13 cellular contexts compared by ENCODE assay signal in genomic region chr11:34235189-34235588, GRCh38.
A peak's percentile ranks its signal among the peaks of the same experiment; 100 is the strongest.
DNase-seq lines count a peak whose midpoint lies in the region; ATAC-seq lines count a peak whose summit lies in the region.
"Had no signal": no experiment of that assay in that cellular context is flagged by ENCODE, and none has a peak within 500 bp of the region (broad histone marks: within the 10 kb centered on the region; RNA-seq: fewer than 3 reads in every experiment).

No MANE protein-coding gene starts in this region.

- peak overlapping the region; percentile 84 for H3K27ac Mint-ChIP-seq in activated CD8-positive, alpha-beta memory T cell treated with anti-CD3 and anti-CD28 coated beads, Interleukin-2, amount 10 ng/mL, durations not matched to agents 7 days and 5 days
- H3K27ac Mint-ChIP-seq in T-helper 1 cell treated with Interleukin-12 subunit alpha and Interleukin-12 subunit beta and Interleukin-4 antibody, amounts not matched to agents 30 μg/mL and 1 μg/mL, for 36 hours, result peak overlapping the region; percentile 69
- H3K27ac Mint-ChIP-seq in stimulated activated memory B cell treated with anti-CD40 and anti-IgM and Interleukin-4, amounts not matched to agents 10 μg/mL and 1 μg/mL and 100 μg/mL, for 72 hours, result peak overlapping the region; percentile 95

- no peaks in the 10 kb centered on the region for H3K9me3 Mint-ChIP-seq in activated CD8-positive, alpha-beta memory T cell treated with anti-CD3 and anti-CD28 coated beads, Interleukin-2, amount 10 ng/mL, durations not matched to agents 7 days and 5 days (ENCODE audit: low read depth)
- no peaks in the 10 kb centered on the region for H3K9me3 Mint-ChIP-seq in T-helper 1 cell treated with Interleukin-12 subunit alpha and Interleukin-12 subunit beta and Interleukin-4 antibody, amounts not matched to agents 30 μg/mL and 1 μg/mL, for 36 hours
- H3K9me3 Mint-ChIP-seq in stimulated activated memory B cell treated with anti-CD40 and anti-IgM and Interleukin-4, amounts not matched to agents 10 μg/mL and 1 μg/mL and 100 μg/mL, for 72 hours, result no peaks in the 10 kb centered on the region

- no peak overlapping the region for H3K23ac ChIP-seq in trophoblast cell (ENCODE audit: low read length)

- H2BK5ac ChIP-seq in trophoblast cell (ENCODE audit: low read depth, low read length, poor library complexity), result no peak overlapping the region

- H3K27ac ChIP-seq in trophoblast cell (ENCODE audit: low read depth, low read length), result no peak overlapping the region

- WGBS in trophoblast cell (ENCODE audit: extremely low coverage, insufficient coverage, insufficient read length), result no CpG with 5 or more reads among the region's 4 CpGs

- H2AK5ac ChIP-seq in trophoblast cell (ENCODE audit: low read length), result no peak overlapping the region

- peak; percentile 76 for ATAC-seq in activated CD8-positive, alpha-beta memory T cell treated with anti-CD3 and anti-CD28 coated beads, Interleukin-2, amount 10 ng/mL, durations not matched to agents 7 days and 5 days
- ATAC-seq in HG02610 (IDR thresholded peaks at IDR 0.05; ENCODE audit: unreplicated experiment) (peak; percentile 49), left lobe of liver (no peak)
- no peak for ATAC-seq in stimulated activated memory B cell treated with anti-CD40 and anti-IgM and Interleukin-4, amounts not matched to agents 10 μg/mL and 1 μg/mL and 100 μg/mL, for 72 hours

- H2BK12ac ChIP-seq in trophoblast cell (ENCODE audit: low read length), result no peak overlapping the region

- no peak overlapping the region for H2BK120ac ChIP-seq in trophoblast cell (ENCODE audit: insufficient read depth, low read length, poor library complexity)

- H3K36me3 Mint-ChIP-seq in activated CD8-positive, alpha-beta memory T cell treated with anti-CD3 and anti-CD28 coated beads, Interleukin-2, amount 10 ng/mL, durations not matched to agents 7 days and 5 days, result no peaks in the 10 kb centered on the region
- peaks cover 1% of the 10 kb centered on the region for H3K36me3 Mint-ChIP-seq in T-helper 1 cell treated with Interleukin-12 subunit alpha and Interleukin-12 subunit beta and Interleukin-4 antibody, amounts not matched to agents 30 μg/mL and 1 μg/mL, for 36 hours (ENCODE audit: low read depth)
- H3K36me3 Mint-ChIP-seq in stimulated activated memory B cell treated with anti-CD40 and anti-IgM and Interleukin-4, amounts not matched to agents 10 μg/mL and 1 μg/mL and 100 μg/mL, for 72 hours, result peaks cover 5% of the 10 kb centered on the region

- peaks cover 53% of the 10 kb centered on the region for H3K4me1 Mint-ChIP-seq in activated CD8-positive, alpha-beta memory T cell treated with anti-CD3 and anti-CD28 coated beads, Interleukin-2, amount 10 ng/mL, durations not matched to agents 7 days and 5 days
- H3K4me1 Mint-ChIP-seq in T-helper 1 cell treated with Interleukin-12 subunit alpha and Interleukin-12 subunit beta and Interleukin-4 antibody, amounts not matched to agents 30 μg/mL and 1 μg/mL, for 36 hours (ENCODE audit: low read depth), result peaks cover 37% of the 10 kb centered on the region
- peaks cover 69% of the 10 kb centered on the region for H3K4me1 Mint-ChIP-seq in stimulated activated memory B cell treated with anti-CD40 and anti-IgM and Interleukin-4, amounts not matched to agents 10 μg/mL and 1 μg/mL and 100 μg/mL, for 72 hours

- H3K4ac ChIP-seq in trophoblast cell (ENCODE audit: low read depth, low read length), result no peak overlapping the region

- no peaks in the 10 kb centered on the region for H3K36me3 ChIP-seq in trophoblast cell (ENCODE audit: control insufficient read depth in 1 of 2, insufficient read depth in 2 of 2, low read length in 2 of 2)
- H3K36me3 ChIP-seq: upper lobe of left lung had no signal

- H3K18ac ChIP-seq in trophoblast cell (ENCODE audit: low read length), result no peak overlapping the region

- no peaks in the 10 kb centered on the region for H3K27me3 ChIP-seq in trophoblast cell (ENCODE audit: insufficient read depth, low read length)
- H3K27me3 ChIP-seq: upper lobe of left lung had no signal

- no peak overlapping the region for H3K9ac ChIP-seq in trophoblast cell (ENCODE audit: low read length)

- H3K4me2 ChIP-seq in trophoblast cell (ENCODE audit: low read length), result no peak overlapping the region

- no peak overlapping the region for H2AFZ ChIP-seq in trophoblast cell (ENCODE audit: insufficient read depth, low read length, poor library complexity)

- peaks cover 14 to 21% of the 10 kb centered on the region in 2 experiments for H3K4me1 ChIP-seq in trophoblast cell (ENCODE audit: control insufficient read depth in 1 of 2, insufficient read depth in 2 of 2, low read length in 2 of 2)

- no peak overlapping the region for H4K12ac ChIP-seq in trophoblast cell (ENCODE audit: low read depth, low read length)

- H4K91ac ChIP-seq in trophoblast cell (ENCODE audit: low read depth, low read length), result no peak overlapping the region

- DNase-seq in activated CD8-positive, alpha-beta memory T cell treated with anti-CD3 and anti-CD28 coated beads, Interleukin-2, amount 10 ng/mL, durations not matched to agents 7 days and 5 days, result peak; percentile 60
- DNase-seq in activated CD8-positive, alpha-beta memory T cell treated with anti-CD3 and anti-CD28 coated beads, Interleukin-2, amount 50 U/mL, for 48 hours, result no peak
- no peak for DNase-seq in left lobe of liver (ENCODE audit: low spot score)
- no peak for DNase-seq in trophoblast cell
- DNase-seq in HuH-7 (ENCODE audit: low spot score), result no peak
- DNase-seq: GDM1, midbrain, NCI-H1092, NCI-H526 treated with DMSO at 0.1 percent for 48 hours had no signal

- no peaks in the 10 kb centered on the region for H3K9me3 ChIP-seq in trophoblast cell (ENCODE audit: insufficient read depth, low read depth, low read length)
- H3K9me3 ChIP-seq: upper lobe of left lung had no signal

- peak overlapping the region; percentile 58 for H3K4me3 Mint-ChIP-seq in activated CD8-positive, alpha-beta memory T cell treated with anti-CD3 and anti-CD28 coated beads, Interleukin-2, amount 10 ng/mL, durations not matched to agents 7 days and 5 days
- H3K4me3 Mint-ChIP-seq in T-helper 1 cell treated with Interleukin-12 subunit alpha and Interleukin-12 subunit beta and Interleukin-4 antibody, amounts not matched to agents 30 μg/mL and 1 μg/mL, for 36 hours, result peak overlapping the region; percentile 39
- no peak overlapping the region for H3K4me3 Mint-ChIP-seq in stimulated activated memory B cell treated with anti-CD40 and anti-IgM and Interleukin-4, amounts not matched to agents 10 μg/mL and 1 μg/mL and 100 μg/mL, for 72 hours

- H3K79me2 ChIP-seq in trophoblast cell (ENCODE audit: control insufficient read depth, insufficient read depth, low read length, poor library complexity), result peaks cover 2% of the 10 kb centered on the region

- H3K79me1 ChIP-seq in trophoblast cell (ENCODE audit: low read length), result peaks cover 7% of the 10 kb centered on the region

- CTCF ChIA-PET in activated CD8-positive, alpha-beta memory T cell treated with anti-CD3 and anti-CD28 coated beads, Interleukin-2, amount 10 ng/mL, durations not matched to agents 7 days and 5 days (lab: Charles Lee), result interaction anchor here (0.7 to 4.2 kb wide), 8 partner anchors 9 to 60 kb away, joined by 3 to 28 read pairs (median 4); no protein-coding TSS in a partner anchor

- H4K8ac ChIP-seq in trophoblast cell (ENCODE audit: low read depth, low read length), result no peak overlapping the region

- peaks cover 24% of the 10 kb centered on the region for H3K27me3 Mint-ChIP-seq in activated CD8-positive, alpha-beta memory T cell treated with anti-CD3 and anti-CD28 coated beads, Interleukin-2, amount 10 ng/mL, durations not matched to agents 7 days and 5 days
- H3K27me3 Mint-ChIP-seq in T-helper 1 cell treated with Interleukin-12 subunit alpha and Interleukin-12 subunit beta and Interleukin-4 antibody, amounts not matched to agents 30 μg/mL and 1 μg/mL, for 36 hours (ENCODE audit: low read depth), result peaks cover 17% of the 10 kb centered on the region
- H3K27me3 Mint-ChIP-seq in stimulated activated memory B cell treated with anti-CD40 and anti-IgM and Interleukin-4, amounts not matched to agents 10 μg/mL and 1 μg/mL and 100 μg/mL, for 72 hours, result no peaks in the 10 kb centered on the region

- no peak overlapping the region for H3K14ac ChIP-seq in trophoblast cell (ENCODE audit: low read length)

- no peak overlapping the region for H3K4me3 ChIP-seq in trophoblast cell (ENCODE audit: low read depth, low read length)
- H3K4me3 ChIP-seq: upper lobe of left lung had no signal

Comparison
In these comparisons a context has a peak if more than half of its experiments do, and no peak if none do; other contexts are left out.
1. ATAC-seq: peak in activated CD8-positive, alpha-beta memory T cell treated with anti-CD3 and anti-CD28 coated beads, Interleukin-2, amount 10 ng/mL, durations not matched to agents 7 days and 5 days (single experiment) and HG02610 (single experiment); none in stimulated activated memory B cell treated with anti-CD40 and anti-IgM and Interleukin-4, amounts not matched to agents 10 μg/mL and 1 μg/mL and 100 μg/mL, for 72 hours (single experiment) and left lobe of liver (single experiment).
2. Peak in every context shown above with its lines, with median percentiles within 50 percentile points of each other: H3K27ac Mint-ChIP-seq.